ENCODE assay signal across 1 cellular context in genomic region chr20:31722388-31723281, GRCh38.
TF ChIP-seq lines count a peak whose summit lies in the region.

BCL2L1 (minus strand) TSS chr20:31722868; CDS start chr20:31722218, 650 bp downstream.

TF ChIP-seq in K562, 482 proteins besides CTCF, POLR2A, EP300 and RAD21 (continued from another document and continues in another):
- TF ChIP-seq AFF1 (IDR thresholded peaks at IDR 0.05; ENCODE audit: low read depth in 1 of 2, partially characterized antibody in 2 of 2) (peak in 1 of 2 experiments; percentile 67), KLF16 (IDR thresholded peaks at IDR 0.05) (0 out of 2 replicates have a peak, but pooled peaks have one; percentile 6), CBX5 (IDR thresholded peaks at IDR 0.05; ENCODE audit: borderline replicate concordance, low read depth) (no peak), SREBF1 (IDR thresholded peaks at IDR 0.05; ENCODE audit: borderline replicate concordance, low read depth, low read length) (no peak), ZNF347 (CRISPR knock-in tag; IDR thresholded peaks at IDR 0.05; ENCODE audit: low read depth) (no peak), RREB1 (CRISPR knock-in tag; IDR thresholded peaks at IDR 0.05) (0 out of 2 replicates have a peak, but pooled peaks have one; percentile 49), TEAD2 (tag; IDR thresholded peaks at IDR 0.05) (no peak), MAFF (IDR thresholded peaks at IDR 0.05; ENCODE audit: low read length) (no peak), SP2 (IDR thresholded peaks at IDR 0.05; ENCODE audit: extremely low read depth, low read depth, low read length, poor library complexity, severe bottlenecking) (no peak), ZFP30 (CRISPR knock-in tag; IDR thresholded peaks at IDR 0.05; ENCODE audit: borderline replicate concordance) (no peak), TAF1 (IDR thresholded peaks at IDR 0.05; ENCODE audit: control insufficient read depth, extremely low read depth, insufficient read depth, low read length, severe bottlenecking) (peak; percentile 20), ZBED1 (IDR thresholded peaks at IDR 0.05) (no peak), ZNF431 (CRISPR knock-in tag; IDR thresholded peaks at IDR 0.05) (no peak), CHAMP1 (IDR thresholded peaks at IDR 0.05) (no peak), NCOR1 (IDR thresholded peaks at IDR 0.05) (peak; percentile 38; the same call in 1 of the 2 replicates), ZFPM2 (CRISPR knock-in tag; IDR thresholded peaks at IDR 0.05) (no peak), HIVEP1 (CRISPR knock-in tag; IDR thresholded peaks at IDR 0.05) (0 out of 2 replicates have a peak, but pooled peaks have one; percentile 22), THAP12 (CRISPR knock-in tag; IDR thresholded peaks at IDR 0.05) (0 out of 2 replicates have a peak, but pooled peaks have one; percentile 28), SP1 (CRISPR knock-in tag; IDR thresholded peaks at IDR 0.05) (peak; percentile 31; the same call in 1 of the 2 replicates), SMARCE1 (IDR thresholded peaks at IDR 0.05) (no peak), ATF3 (IDR thresholded peaks at IDR 0.05) (no peak), ATF3 (CRISPR knock-in tag; conservative IDR thresholded peaks at IDR 0.05) (no peak), HES1 (IDR thresholded peaks at IDR 0.05; ENCODE audit: low read depth) (no peak), CHD4 (IDR thresholded peaks at IDR 0.05; ENCODE audit: insufficient read depth, insufficient replicate concordance, low read depth, low read length, poor library complexity, severe bottlenecking) (no peak), SRSF3 (IDR thresholded peaks at IDR 0.05; ENCODE audit: insufficient read depth, low read length) (no peak), ZBTB7A (IDR thresholded peaks at IDR 0.05; ENCODE audit: borderline replicate concordance, control insufficient read depth, low read depth, low read length) (peak; percentile 87), HNRNPL (IDR thresholded peaks at IDR 0.05; ENCODE audit: low read depth, low read length) (no peak), ZC3H4 (CRISPR knock-in tag; IDR thresholded peaks at IDR 0.05; ENCODE audit: borderline replicate concordance) (no peak), SMARCB1 (IDR thresholded peaks at IDR 0.05; ENCODE audit: insufficient read length, low read depth) (no peak), CBFA2T3 (IDR thresholded peaks at IDR 0.05) (no peak), CBX1 (IDR thresholded peaks at IDR 0.05; ENCODE audit: low read depth) (no peak), ZNF133 (CRISPR knock-in tag; IDR thresholded peaks at IDR 0.05) (0 out of 2 replicates have a peak, but pooled peaks have one; percentile 42), ZNF512 (tag; IDR thresholded peaks at IDR 0.05) (no peak), KLF10 (CRISPR knock-in tag; IDR thresholded peaks at IDR 0.05) (no peak), E2F1 (CRISPR knock-in tag; IDR thresholded peaks at IDR 0.05) (no peak), ZFP36 (IDR thresholded peaks at IDR 0.05; ENCODE audit: low read depth, low read length, partially characterized antibody) (no peak), ZBTB43 (CRISPR knock-in tag; IDR thresholded peaks at IDR 0.05) (no peak), RBM39 (optimal IDR thresholded peaks at IDR 0.05; ENCODE audit: low read depth, low read length) (no peak), THAP7 (CRISPR knock-in tag; IDR thresholded peaks at IDR 0.05) (no peak)
